ENCODE assay signal across 9 cellular contexts in the genomic region with DNA sequence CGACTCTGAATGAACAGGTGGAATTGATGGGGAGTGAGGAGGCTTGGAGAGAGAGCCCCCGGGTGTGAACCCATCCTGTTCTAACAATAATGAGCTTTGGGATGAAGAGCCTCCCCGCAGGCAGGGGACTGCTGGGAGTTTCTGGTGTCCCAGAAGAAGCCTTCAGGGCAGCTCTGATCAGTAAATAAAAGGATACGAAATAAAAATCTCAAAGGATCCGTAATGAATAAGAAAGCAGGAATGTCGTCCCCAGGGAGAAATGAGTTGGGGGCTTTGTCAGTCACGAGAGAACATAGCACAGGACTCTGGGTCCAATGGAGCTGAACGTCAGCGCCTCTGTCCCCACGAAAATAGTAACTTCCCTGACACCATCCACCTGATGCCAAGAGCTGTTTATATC.
DNase-seq lines count a peak whose midpoint lies in the region; ATAC-seq and TF ChIP-seq lines count a peak whose summit lies in the region.
"Had no signal": no experiment of that assay in that cellular context is flagged by ENCODE, and none has a peak within 500 bp of the region (broad histone marks: within the 10 kb centered on the region; RNA-seq: fewer than 3 reads in every experiment).

No MANE protein-coding gene starts in this region.

- no peaks in the 10 kb centered on the region for H3K36me3 Mint-ChIP-seq in HFFc6 (ENCODE audit: low read depth)

- no peak for ATAC-seq in HG03439 (IDR thresholded peaks at IDR 0.05; ENCODE audit: unreplicated experiment)
- ATAC-seq: T-cell had no signal

- H3K9me3 Mint-ChIP-seq in HFFc6: no peaks in the 10 kb centered on the region
- H3K9me3 Mint-ChIP-seq: T-cell had no signal

- H3K27me3 Mint-ChIP-seq in HFFc6 (ENCODE audit: insufficient read depth): peaks cover 1% of the 10 kb centered on the region; the same call in 1 of the 2 replicates
- H3K27me3 Mint-ChIP-seq: T-cell had no signal

- H3K36me3 ChIP-seq in brain microvascular endothelial cell (replicated peaks) (no peaks in the 10 kb centered on the region), subcutaneous abdominal adipose tissue (ENCODE audit: control insufficient read depth in 5 of 5, insufficient read depth in 5 of 5, low read length in 5 of 5) (no peaks in the 10 kb centered on the region)

- peak overlapping the region in 1 of 5 donors; percentile 47 for H3K9ac ChIP-seq in subcutaneous abdominal adipose tissue (ENCODE audit: low read length in 5 of 5)

- peak overlapping the region; percentile 35 for H3K4me3 ChIP-seq in brain microvascular endothelial cell (ENCODE audit: low read depth, low read length)
- peak overlapping the region in 4 of 5 donors; percentile 8 to 55 (median 47) for H3K4me3 ChIP-seq in subcutaneous abdominal adipose tissue (ENCODE audit: low read depth in 1 of 5, low read length in 5 of 5)

- no peak for DNase-seq in HFFc6
- peak; percentile 40 for DNase-seq in brain microvascular endothelial cell
- DNase-seq in iPS-NIHi11 (ENCODE audit: low spot score): peak; percentile 43
- no peak for DNase-seq in MV-4-11 (lab: John Stamatoyannopoulos, UW)
- no peak for DNase-seq in EL
- DNase-seq: T-cell had no signal

- peaks cover 16 to 51% (median 39%) of the 10 kb centered on the region in 5 donors for H3K4me1 ChIP-seq in subcutaneous abdominal adipose tissue (ENCODE audit: control insufficient read depth in 5 of 5, insufficient read depth in 5 of 5, low read length in 5 of 5)

- H3K27ac Mint-ChIP-seq in HFFc6: peak overlapping the region; percentile 95

- TF ChIP-seq CTCF in HFFc6 (IDR thresholded peaks at IDR 0.05): no peak
- TF ChIP-seq CTCF in brain microvascular endothelial cell (IDR thresholded peaks at IDR 0.05; ENCODE audit: low read depth, low read length, missing control alignments): no peak

- H3K27ac ChIP-seq in brain microvascular endothelial cell (peak overlapping the region; percentile 94), subcutaneous abdominal adipose tissue (ENCODE audit: low read depth, low read length) (peak overlapping the region; percentile 63)
- H3K27ac ChIP-seq: HL-60 had no signal

- H3K27me3 ChIP-seq in brain microvascular endothelial cell (replicated peaks) (no peaks in the 10 kb centered on the region), subcutaneous abdominal adipose tissue (ENCODE audit: control insufficient read depth in 5 of 5, insufficient read depth in 4 of 5, low read length in 5 of 5) (peaks cover 0 to 8% (median 0%) of the 10 kb centered on the region in 5 donors)

- peak overlapping the region; percentile 89 for H3K4me3 Mint-ChIP-seq in HFFc6

- peaks cover 49% of the 10 kb centered on the region for H3K4me1 Mint-ChIP-seq in HFFc6 (ENCODE audit: low read depth)

- peaks cover 0 to 4% (median 0%) of the 10 kb centered on the region in 5 donors for H3K9me3 ChIP-seq in subcutaneous abdominal adipose tissue (ENCODE audit: control insufficient read depth in 5 of 5, low read length in 5 of 5)

- in situ Hi-C loops in brain microvascular endothelial cell (cut with HindIII; ENCODE audit: low pct_ligation_motif_present, low sequenced_read_pairs): loop anchor here (25.0 kb wide), 1 partner anchor 122 kb away; no protein-coding TSS in a partner anchor

Comparison
In these comparisons a context has a peak if more than half of its experiments do, and no peak if none do; other contexts are left out.
1. DNase-seq: peak in brain microvascular endothelial cell (single experiment) and iPS-NIHi11 (single experiment); none in HFFc6 (single experiment), MV-4-11 (single experiment) and EL (single experiment).